ENCODE assay signal across 1 cellular context in the genomic region with DNA sequence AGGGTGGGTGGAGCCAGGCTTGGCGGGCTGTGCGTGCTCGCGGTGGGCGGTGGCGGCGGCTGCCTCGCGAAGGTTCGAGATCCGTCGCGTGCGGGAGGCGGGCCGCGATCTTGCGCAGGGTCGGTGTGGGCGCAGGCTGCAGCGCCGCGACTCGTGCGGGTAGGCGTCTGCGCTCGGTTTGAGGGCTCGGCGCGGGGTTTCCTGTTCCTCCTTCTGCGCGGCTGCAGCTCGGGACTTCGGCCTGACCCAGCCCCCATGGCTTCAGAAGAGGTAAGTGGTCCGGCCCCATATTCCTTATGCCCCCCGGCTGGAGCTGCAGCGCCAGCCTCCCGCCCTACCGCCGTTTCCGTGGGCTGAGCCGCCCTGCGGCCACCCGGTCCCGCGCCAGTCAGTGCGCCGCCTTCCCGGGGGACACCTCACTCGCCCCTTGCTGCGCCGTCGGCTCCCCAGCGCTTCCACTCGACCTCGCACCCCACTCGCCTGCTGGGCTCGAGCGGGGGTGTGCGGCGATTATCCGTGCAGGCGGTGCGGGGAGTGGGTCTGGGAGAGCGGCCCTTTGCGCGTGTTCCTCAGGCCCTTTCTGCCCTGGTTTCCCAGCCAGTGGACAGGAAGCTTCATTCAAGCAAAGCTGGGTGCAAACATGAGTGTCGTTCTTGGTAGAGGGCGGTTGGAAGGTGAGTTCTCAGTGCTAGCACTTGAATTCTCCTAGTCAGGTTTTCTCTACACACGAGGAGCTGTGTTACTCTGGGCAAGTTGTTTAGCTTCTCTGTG.
TF ChIP-seq lines count a peak whose summit lies in the region.

A gene with protein sequence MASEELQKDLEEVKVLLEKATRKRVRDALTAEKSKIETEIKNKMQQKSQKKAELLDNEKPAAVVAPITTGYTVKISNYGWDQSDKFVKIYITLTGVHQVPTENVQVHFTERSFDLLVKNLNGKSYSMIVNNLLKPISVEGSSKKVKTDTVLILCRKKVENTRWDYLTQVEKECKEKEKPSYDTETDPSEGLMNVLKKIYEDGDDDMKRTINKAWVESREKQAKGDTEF (plus strand): TSS at position 22 of the 771 bp plus-strand sequence. CDS start 234 bp downstream, at position 256.

TF ChIP-seq in K562, 482 proteins besides CTCF, POLR2A, EP300 and RAD21 (continued from another document and continues in another):
- TF ChIP-seq, protein P1, sequence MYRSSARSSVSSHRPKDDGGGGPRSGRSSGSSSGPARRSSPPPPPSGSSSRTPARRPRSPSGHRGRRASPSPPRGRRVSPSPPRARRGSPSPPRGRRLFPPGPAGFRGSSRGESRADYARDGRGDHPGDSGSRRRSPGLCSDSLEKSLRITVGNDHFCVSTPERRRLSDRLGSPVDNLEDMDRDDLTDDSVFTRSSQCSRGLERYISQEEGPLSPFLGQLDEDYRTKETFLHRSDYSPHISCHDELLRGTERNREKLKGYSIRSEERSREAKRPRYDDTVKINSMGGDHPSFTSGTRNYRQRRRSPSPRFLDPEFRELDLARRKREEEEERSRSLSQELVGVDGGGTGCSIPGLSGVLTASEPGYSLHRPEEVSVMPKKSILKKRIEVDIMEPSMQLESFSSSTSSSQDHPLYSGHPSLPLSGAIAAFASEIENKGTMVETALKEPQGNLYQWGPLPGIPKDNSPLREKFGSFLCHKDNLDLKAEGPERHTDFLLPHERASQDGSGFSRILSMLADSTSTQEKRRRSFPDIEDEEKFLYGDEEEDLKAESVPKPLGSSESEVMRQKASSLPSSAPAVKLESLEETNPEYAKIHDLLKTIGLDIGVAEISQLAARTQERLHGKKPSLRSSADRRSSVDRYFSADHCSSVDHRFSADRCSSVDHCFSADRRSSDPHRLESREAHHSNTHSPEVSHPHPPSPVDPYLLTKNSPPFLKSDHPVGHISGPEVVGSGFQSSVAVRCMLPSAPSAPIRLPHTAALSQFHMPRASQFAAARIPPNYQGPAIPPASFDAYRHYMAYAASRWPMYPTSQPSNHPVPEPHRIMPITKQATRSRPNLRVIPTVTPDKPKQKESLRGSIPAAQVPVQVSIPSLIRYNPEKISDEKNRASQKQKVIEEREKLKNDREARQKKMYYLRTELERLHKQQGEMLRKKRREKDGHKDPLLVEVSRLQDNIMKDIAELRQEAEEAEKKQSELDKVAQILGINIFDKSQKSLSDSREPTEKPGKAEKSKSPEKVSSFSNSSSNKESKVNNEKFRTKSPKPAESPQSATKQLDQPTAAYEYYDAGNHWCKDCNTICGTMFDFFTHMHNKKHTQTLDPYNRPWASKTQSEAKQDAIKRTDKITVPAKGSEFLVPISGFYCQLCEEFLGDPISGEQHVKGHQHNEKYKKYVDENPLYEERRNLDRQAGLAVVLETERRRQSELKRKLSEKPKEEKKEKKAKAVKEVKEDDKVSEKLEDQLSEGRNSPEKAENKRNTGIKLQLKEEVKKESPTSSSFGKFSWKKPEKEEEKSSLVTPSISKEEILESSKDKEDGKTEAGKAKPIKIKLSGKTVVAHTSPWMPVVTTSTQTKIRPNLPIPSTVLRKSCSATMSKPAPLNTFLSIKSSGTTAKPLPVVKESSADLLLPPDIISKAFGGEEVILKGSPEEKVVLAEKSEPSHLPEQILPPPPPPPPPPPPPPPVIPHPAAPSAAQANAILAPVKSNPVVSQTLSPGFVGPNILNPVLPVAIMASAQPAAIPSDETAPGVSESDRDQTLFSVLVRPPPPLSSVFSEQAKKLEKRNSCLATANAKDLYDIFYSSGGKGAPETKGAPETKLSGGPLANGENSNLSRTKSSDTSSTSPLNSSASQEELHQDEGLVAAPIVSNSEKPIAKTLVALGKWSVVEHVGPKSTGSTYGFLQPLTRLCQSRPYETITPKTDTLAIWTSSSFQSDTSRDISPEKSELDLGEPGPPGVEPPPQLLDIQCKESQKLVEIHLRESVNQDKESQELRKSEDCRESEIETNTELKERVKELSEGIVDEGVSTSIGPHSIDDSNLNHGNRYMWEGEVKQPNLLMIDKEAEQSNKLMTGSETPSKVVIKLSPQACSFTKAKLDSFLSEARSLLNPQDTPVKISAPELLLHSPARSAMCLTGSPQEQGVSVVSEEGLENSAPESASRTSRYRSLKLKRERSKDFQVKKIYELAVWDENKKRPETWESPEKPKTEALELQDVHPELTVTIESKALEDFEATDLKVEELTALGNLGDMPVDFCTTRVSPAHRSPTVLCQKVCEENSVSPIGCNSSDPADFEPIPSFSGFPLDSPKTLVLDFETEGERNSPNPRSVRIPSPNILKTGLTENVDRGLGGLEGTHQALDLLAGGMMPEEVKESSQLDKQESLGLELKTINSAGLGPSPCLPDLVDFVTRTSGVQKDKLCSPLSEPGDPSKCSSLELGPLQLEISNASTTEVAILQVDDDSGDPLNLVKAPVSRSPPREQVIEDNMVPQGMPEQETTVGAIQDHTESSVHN (IDR thresholded peaks at IDR 0.05; ENCODE audit: borderline replicate concordance in 1 of 2, low read depth in 1 of 2), result no peak
- TF ChIP-seq, protein P2, sequence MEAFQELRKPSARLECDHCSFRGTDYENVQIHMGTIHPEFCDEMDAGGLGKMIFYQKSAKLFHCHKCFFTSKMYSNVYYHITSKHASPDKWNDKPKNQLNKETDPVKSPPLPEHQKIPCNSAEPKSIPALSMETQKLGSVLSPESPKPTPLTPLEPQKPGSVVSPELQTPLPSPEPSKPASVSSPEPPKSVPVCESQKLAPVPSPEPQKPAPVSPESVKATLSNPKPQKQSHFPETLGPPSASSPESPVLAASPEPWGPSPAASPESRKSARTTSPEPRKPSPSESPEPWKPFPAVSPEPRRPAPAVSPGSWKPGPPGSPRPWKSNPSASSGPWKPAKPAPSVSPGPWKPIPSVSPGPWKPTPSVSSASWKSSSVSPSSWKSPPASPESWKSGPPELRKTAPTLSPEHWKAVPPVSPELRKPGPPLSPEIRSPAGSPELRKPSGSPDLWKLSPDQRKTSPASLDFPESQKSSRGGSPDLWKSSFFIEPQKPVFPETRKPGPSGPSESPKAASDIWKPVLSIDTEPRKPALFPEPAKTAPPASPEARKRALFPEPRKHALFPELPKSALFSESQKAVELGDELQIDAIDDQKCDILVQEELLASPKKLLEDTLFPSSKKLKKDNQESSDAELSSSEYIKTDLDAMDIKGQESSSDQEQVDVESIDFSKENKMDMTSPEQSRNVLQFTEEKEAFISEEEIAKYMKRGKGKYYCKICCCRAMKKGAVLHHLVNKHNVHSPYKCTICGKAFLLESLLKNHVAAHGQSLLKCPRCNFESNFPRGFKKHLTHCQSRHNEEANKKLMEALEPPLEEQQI (IDR thresholded peaks at IDR 0.05), result no peak
- TF ChIP-seq ZNF174 (CRISPR knock-in tag; IDR thresholded peaks at IDR 0.05), result no peak
- no peak for TF ChIP-seq NR2C1 (IDR thresholded peaks at IDR 0.05)
- TF ChIP-seq NR2C1 (tag; IDR thresholded peaks at IDR 0.05), result no peak
- TF ChIP-seq SIX5 (IDR thresholded peaks at IDR 0.05; ENCODE audit: borderline replicate concordance in 1 of 2, insufficient read depth in 1 of 2, low read depth in 1 of 2, low read length in 2 of 2), result no peak
- no peak for TF ChIP-seq CEBPG (CRISPR knock-in tag; IDR thresholded peaks at IDR 0.05)
- no peak for TF ChIP-seq CEBPG (tag; conservative IDR thresholded peaks at IDR 0.05 in 1 of 2, IDR thresholded peaks at IDR 0.05 in 1 of 2)
- TF ChIP-seq GTF2E2 (tag; IDR thresholded peaks at IDR 0.05), result no peak
- TF ChIP-seq, protein P3, sequence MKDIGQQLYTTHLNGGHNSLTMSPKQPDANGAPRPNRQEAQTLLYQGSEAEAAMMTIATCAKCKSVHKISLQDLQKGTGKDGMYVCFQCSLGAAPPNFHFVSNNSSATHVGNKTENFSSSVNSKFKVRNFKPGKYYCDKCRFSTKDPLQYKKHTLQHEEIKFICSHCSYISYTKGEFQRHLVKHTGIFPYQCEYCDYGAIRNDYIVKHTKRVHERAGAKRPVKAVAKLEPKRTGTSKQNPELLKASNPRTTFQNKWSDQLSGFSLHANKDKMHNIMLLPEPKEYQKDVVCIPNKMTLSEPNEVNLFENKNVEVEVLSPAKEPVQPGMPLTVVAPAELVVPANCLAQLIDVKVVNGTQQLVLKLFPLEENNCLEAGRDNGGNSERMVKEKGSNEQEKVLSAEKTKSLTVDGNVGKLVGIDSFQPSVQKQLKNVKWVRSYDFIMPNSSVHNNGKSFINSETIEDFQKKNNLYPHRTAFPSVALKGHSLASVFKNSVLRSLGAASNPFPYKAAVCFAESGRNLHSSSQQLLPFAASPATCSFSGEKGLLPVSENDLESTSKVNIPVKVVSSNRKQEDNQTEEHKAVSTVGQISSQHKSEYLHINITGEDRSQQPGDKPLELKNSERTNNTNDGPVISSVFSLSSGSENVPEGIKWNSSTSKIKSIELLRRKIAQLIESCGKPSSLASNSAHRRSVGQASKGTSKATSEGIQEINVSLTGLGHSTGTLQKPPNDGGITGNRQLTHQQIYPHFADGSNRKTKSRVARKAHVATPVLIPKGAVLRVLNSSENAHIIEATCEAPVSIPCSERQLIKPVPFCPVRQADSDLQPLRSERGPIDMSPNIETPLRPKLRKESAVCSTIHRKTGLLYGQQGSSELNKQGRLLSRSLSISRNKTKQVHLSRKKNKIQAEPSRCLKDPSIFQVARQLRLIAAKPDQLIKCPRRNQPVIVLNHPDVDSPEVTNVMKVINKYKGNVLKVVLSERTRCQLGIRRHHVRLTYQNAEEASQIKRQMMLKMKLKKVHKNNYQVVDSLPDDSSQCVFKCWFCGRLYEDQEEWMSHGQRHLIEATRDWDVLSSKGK (CRISPR knock-in tag; IDR thresholded peaks at IDR 0.05), result no peak
- TF ChIP-seq, protein P4, sequence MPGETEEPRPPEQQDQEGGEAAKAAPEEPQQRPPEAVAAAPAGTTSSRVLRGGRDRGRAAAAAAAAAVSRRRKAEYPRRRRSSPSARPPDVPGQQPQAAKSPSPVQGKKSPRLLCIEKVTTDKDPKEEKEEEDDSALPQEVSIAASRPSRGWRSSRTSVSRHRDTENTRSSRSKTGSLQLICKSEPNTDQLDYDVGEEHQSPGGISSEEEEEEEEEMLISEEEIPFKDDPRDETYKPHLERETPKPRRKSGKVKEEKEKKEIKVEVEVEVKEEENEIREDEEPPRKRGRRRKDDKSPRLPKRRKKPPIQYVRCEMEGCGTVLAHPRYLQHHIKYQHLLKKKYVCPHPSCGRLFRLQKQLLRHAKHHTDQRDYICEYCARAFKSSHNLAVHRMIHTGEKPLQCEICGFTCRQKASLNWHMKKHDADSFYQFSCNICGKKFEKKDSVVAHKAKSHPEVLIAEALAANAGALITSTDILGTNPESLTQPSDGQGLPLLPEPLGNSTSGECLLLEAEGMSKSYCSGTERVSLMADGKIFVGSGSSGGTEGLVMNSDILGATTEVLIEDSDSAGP (CRISPR knock-in tag; IDR thresholded peaks at IDR 0.05), result no peak
- TF ChIP-seq GABPA (tag; conservative IDR thresholded peaks at IDR 0.05; ENCODE audit: low read depth), result no peak
- no peak; the same call in 1 of the 2 replicates for TF ChIP-seq NR1H2 (CRISPR knock-in tag; IDR thresholded peaks at IDR 0.05)
- TF ChIP-seq, protein P5, sequence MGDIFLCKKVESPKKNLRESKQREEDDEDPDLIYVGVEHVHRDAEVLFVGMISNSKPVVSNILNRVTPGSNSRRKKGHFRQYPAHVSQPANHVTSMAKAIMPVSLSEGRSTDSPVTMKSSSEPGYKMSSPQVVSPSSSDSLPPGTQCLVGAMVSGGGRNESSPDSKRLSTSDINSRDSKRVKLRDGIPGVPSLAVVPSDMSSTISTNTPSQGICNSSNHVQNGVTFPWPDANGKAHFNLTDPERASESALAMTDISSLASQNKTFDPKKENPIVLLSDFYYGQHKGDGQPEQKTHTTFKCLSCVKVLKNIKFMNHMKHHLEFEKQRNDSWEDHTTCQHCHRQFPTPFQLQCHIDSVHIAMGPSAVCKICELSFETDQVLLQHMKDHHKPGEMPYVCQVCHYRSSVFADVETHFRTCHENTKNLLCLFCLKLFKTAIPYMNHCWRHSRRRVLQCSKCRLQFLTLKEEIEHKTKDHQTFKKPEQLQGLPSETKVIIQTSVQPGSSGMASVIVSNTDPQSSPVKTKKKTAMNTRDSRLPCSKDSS (IDR thresholded peaks at IDR 0.05; ENCODE audit: low read depth, partially characterized antibody), result no peak
- TF ChIP-seq KAT7 (CRISPR knock-in tag; IDR thresholded peaks at IDR 0.05; ENCODE audit: borderline replicate concordance), result peak; percentile 92
- no peak for TF ChIP-seq TBL1XR1 (IDR thresholded peaks at IDR 0.05; ENCODE audit: low read length in 2 of 2)
- no peak for TF ChIP-seq EHMT2 (IDR thresholded peaks at IDR 0.05)
- TF ChIP-seq, protein P6, sequence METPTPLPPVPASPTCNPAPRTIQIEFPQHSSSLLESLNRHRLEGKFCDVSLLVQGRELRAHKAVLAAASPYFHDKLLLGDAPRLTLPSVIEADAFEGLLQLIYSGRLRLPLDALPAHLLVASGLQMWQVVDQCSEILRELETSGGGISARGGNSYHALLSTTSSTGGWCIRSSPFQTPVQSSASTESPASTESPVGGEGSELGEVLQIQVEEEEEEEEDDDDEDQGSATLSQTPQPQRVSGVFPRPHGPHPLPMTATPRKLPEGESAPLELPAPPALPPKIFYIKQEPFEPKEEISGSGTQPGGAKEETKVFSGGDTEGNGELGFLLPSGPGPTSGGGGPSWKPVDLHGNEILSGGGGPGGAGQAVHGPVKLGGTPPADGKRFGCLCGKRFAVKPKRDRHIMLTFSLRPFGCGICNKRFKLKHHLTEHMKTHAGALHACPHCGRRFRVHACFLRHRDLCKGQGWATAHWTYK (CRISPR knock-in tag; IDR thresholded peaks at IDR 0.05), result peak; percentile 92
- no peak for TF ChIP-seq CHD4 (IDR thresholded peaks at IDR 0.05; ENCODE audit: insufficient read depth, insufficient replicate concordance, low read depth, low read length, poor library complexity, severe bottlenecking)
- no peak for TF ChIP-seq MTF1 (CRISPR knock-in tag; IDR thresholded peaks at IDR 0.05; ENCODE audit: borderline replicate concordance)
- TF ChIP-seq BCOR (IDR thresholded peaks at IDR 0.05), result peak; percentile 87
- no peak for TF ChIP-seq NFE2 (IDR thresholded peaks at IDR 0.05; ENCODE audit: low read depth)
- TF ChIP-seq STAG1 (CRISPR knock-in tag; IDR thresholded peaks at IDR 0.05; ENCODE audit: borderline replicate concordance), result no peak
- peak; percentile 49 for TF ChIP-seq SMAD4 (CRISPR knock-in tag; conservative IDR thresholded peaks at IDR 0.05)
- no peak for TF ChIP-seq MECOM (CRISPR knock-in tag; IDR thresholded peaks at IDR 0.05)
- TF ChIP-seq POLR2AphosphoS5 (IDR thresholded peaks at IDR 0.05; ENCODE audit: control insufficient read depth, insufficient read depth, low read depth, low read length), result peak; percentile 25; the same call in 1 of the 2 replicates
- TF ChIP-seq TAF1 (IDR thresholded peaks at IDR 0.05; ENCODE audit: control insufficient read depth, extremely low read depth, insufficient read depth, low read length, severe bottlenecking), result peak; percentile 66
- peak; percentile 75 for TF ChIP-seq U2AF1 (optimal IDR thresholded peaks at IDR 0.05; ENCODE audit: low read depth, low read length)
- TF ChIP-seq ARID1B (IDR thresholded peaks at IDR 0.05), result peak; percentile 17; the same call in 1 of the 2 replicates
- TF ChIP-seq ZNF282 (CRISPR knock-in tag; IDR thresholded peaks at IDR 0.05), result no peak; the same call in 1 of the 2 replicates
- no peak for TF ChIP-seq HDGF (IDR thresholded peaks at IDR 0.05)
- TF ChIP-seq, protein P7, sequence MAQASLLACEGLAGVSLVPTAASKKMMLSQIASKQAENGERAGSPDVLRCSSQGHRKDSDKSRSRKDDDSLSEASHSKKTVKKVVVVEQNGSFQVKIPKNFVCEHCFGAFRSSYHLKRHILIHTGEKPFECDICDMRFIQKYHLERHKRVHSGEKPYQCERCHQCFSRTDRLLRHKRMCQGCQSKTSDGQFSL (CRISPR knock-in tag; IDR thresholded peaks at IDR 0.05), result no peak
- TF ChIP-seq, protein P7 (tag; IDR thresholded peaks at IDR 0.05), result no peak
